ENCODE assay signal across 11 cellular contexts in genomic region chr6:39263299-39264037, GRCh38. TPM values are rescaled to one million over a fixed set of nuclear protein-coding genes. Genes with fewer than 3 reads are reported as not detected.
DNase-seq lines count a peak whose midpoint lies in the region; ATAC-seq and TF ChIP-seq lines count a peak whose summit lies in the region.
"Had no signal": no experiment of that assay in that cellular context is flagged by ENCODE, and none has a peak within 500 bp of the region (broad histone marks: within the 10 kb centered on the region; RNA-seq: fewer than 3 reads in every experiment).

No MANE protein-coding gene starts in this region.

- H3K36me3 Mint-ChIP-seq in activated CD8-positive, alpha-beta T cell treated with anti-CD3 and anti-CD28 coated beads for 36 hours (ENCODE audit: low read depth): no peaks in the 10 kb centered on the region
- no peaks in the 10 kb centered on the region for H3K36me3 Mint-ChIP-seq in activated CD8-positive, alpha-beta T cell treated with anti-CD3 and anti-CD28 coated beads, Interleukin-2, amount 10 ng/mL, durations not matched to agents 7 days and 5 days (ENCODE audit: low read depth)
- H3K36me3 Mint-ChIP-seq in activated naive CD8-positive, alpha-beta T cell treated with anti-CD3 and anti-CD28 coated beads, Interleukin-2, amount 10 ng/mL, durations not matched to agents 7 days and 5 days: no peaks in the 10 kb centered on the region
- no peaks in the 10 kb centered on the region for H3K36me3 Mint-ChIP-seq in CD8-positive, alpha-beta memory T cell

- DNase-seq in activated CD8-positive, alpha-beta T cell treated with anti-CD3 and anti-CD28 coated beads for 36 hours: peak; percentile 56
- no peak for DNase-seq in activated CD8-positive, alpha-beta T cell treated with anti-CD3 and anti-CD28 coated beads, Interleukin-2, amount 10 ng/mL, durations not matched to agents 7 days and 5 days
- peak; percentile 14 to 47 for DNase-seq in NCI-H187 (lab: John Stamatoyannopoulos, UW)
- DNase-seq in activated naive CD8-positive, alpha-beta T cell treated with anti-CD3 and anti-CD28 coated beads, Interleukin-2, amount 10 ng/mL, durations not matched to agents 7 days and 5 days: no peak
- peak; percentile 16 for DNase-seq in prostate gland (ENCODE audit: low spot score)
- DNase-seq in NCI-H146 (lab: John Stamatoyannopoulos, UW): no peak
- DNase-seq in CD8-positive, alpha-beta memory T cell: no peak
- DNase-seq: effector CD4-positive, alpha-beta T cell; retina had no signal

- H3K27me3 ChIP-seq in prostate gland (replicated peaks; ENCODE audit: insufficient read depth): no peaks in the 10 kb centered on the region
- H3K27me3 ChIP-seq in CD8-positive, alpha-beta memory T cell (ENCODE audit: insufficient read depth, low read length, poor library complexity, severe bottlenecking): no peaks in the 10 kb centered on the region

- CTCF ChIA-PET in activated CD8-positive, alpha-beta T cell treated with anti-CD3 and anti-CD28 coated beads for 36 hours (lab: Charles Lee): interaction anchor here (1.1 to 1.6 kb wide), 2 partner anchors 73 to 98 kb away, joined by 3 to 5 read pairs; no protein-coding TSS in a partner anchor
- CTCF ChIA-PET in activated CD8-positive, alpha-beta T cell treated with anti-CD3 and anti-CD28 coated beads, Interleukin-2, amount 10 ng/mL, durations not matched to agents 7 days and 5 days (lab: Charles Lee): interaction anchor here (1.8 to 2.5 kb wide), 2 partner anchors 40 to 46 kb away, joined by 5 to 11 read pairs; no protein-coding TSS in a partner anchor
- CTCF ChIA-PET in CD8-positive, alpha-beta memory T cell (lab: Charles Lee): no interaction called here

- no peak overlapping the region for H3K4me3 Mint-ChIP-seq in activated CD8-positive, alpha-beta T cell treated with anti-CD3 and anti-CD28 coated beads for 36 hours
- no peak overlapping the region for H3K4me3 Mint-ChIP-seq in activated CD8-positive, alpha-beta T cell treated with anti-CD3 and anti-CD28 coated beads, Interleukin-2, amount 10 ng/mL, durations not matched to agents 7 days and 5 days
- no peak overlapping the region for H3K4me3 Mint-ChIP-seq in activated naive CD8-positive, alpha-beta T cell treated with anti-CD3 and anti-CD28 coated beads, Interleukin-2, amount 10 ng/mL, durations not matched to agents 7 days and 5 days
- no peak overlapping the region for H3K4me3 Mint-ChIP-seq in CD8-positive, alpha-beta memory T cell

- H3K4me3 ChIP-seq in prostate gland: no peak overlapping the region
- no peak overlapping the region for H3K4me3 ChIP-seq in CD8-positive, alpha-beta memory T cell (ENCODE audit: low read length)

- H3K27ac ChIP-seq in prostate gland: no peak overlapping the region
- no peak overlapping the region for H3K27ac ChIP-seq in CD8-positive, alpha-beta memory T cell (ENCODE audit: low read depth, low read length)

- peaks cover 14% of the 10 kb centered on the region for H3K4me1 Mint-ChIP-seq in activated CD8-positive, alpha-beta T cell treated with anti-CD3 and anti-CD28 coated beads for 36 hours (ENCODE audit: low read depth)
- no peaks in the 10 kb centered on the region for H3K4me1 Mint-ChIP-seq in activated CD8-positive, alpha-beta T cell treated with anti-CD3 and anti-CD28 coated beads, Interleukin-2, amount 10 ng/mL, durations not matched to agents 7 days and 5 days (ENCODE audit: low read depth)
- peaks cover 7% of the 10 kb centered on the region for H3K4me1 Mint-ChIP-seq in activated naive CD8-positive, alpha-beta T cell treated with anti-CD3 and anti-CD28 coated beads, Interleukin-2, amount 10 ng/mL, durations not matched to agents 7 days and 5 days
- no peaks in the 10 kb centered on the region for H3K4me1 Mint-ChIP-seq in CD8-positive, alpha-beta memory T cell

- intact Hi-C loops in activated CD8-positive, alpha-beta T cell treated with anti-CD3 and anti-CD28 coated beads for 36 hours (cut with micrococcal nuclease): no loop called here
- intact Hi-C loops in prostate gland (cut with DNase I): no loop called here

- peaks cover 12% of the 10 kb centered on the region for H3K27me3 Mint-ChIP-seq in activated CD8-positive, alpha-beta T cell treated with anti-CD3 and anti-CD28 coated beads for 36 hours
- peaks cover 2% of the 10 kb centered on the region for H3K27me3 Mint-ChIP-seq in activated CD8-positive, alpha-beta T cell treated with anti-CD3 and anti-CD28 coated beads, Interleukin-2, amount 10 ng/mL, durations not matched to agents 7 days and 5 days (ENCODE audit: low read depth)
- peaks cover 8% of the 10 kb centered on the region for H3K27me3 Mint-ChIP-seq in activated naive CD8-positive, alpha-beta T cell treated with anti-CD3 and anti-CD28 coated beads, Interleukin-2, amount 10 ng/mL, durations not matched to agents 7 days and 5 days
- peaks cover 8 to 28% of the 10 kb centered on the region in 2 donors for H3K27me3 Mint-ChIP-seq in CD8-positive, alpha-beta memory T cell

- H3K4me1 ChIP-seq in prostate gland (replicated peaks): peaks cover 7% of the 10 kb centered on the region
- no peaks in the 10 kb centered on the region for H3K4me1 ChIP-seq in CD8-positive, alpha-beta memory T cell (ENCODE audit: insufficient read depth, low read length)

- no peak for TF ChIP-seq POLR2A in prostate gland (IDR thresholded peaks at IDR 0.05)

- POLR2A ChIA-PET in activated CD8-positive, alpha-beta T cell treated with anti-CD3 and anti-CD28 coated beads for 36 hours (lab: Charles Lee): interaction anchor here (0.9 kb wide), 1 partner anchor 31 kb away, joined by 6 read pairs; no protein-coding TSS in a partner anchor
- POLR2A ChIA-PET in activated CD8-positive, alpha-beta T cell treated with anti-CD3 and anti-CD28 coated beads, Interleukin-2, amount 10 ng/mL, durations not matched to agents 7 days and 5 days (lab: Charles Lee): no interaction called here
- POLR2A ChIA-PET in activated naive CD8-positive, alpha-beta T cell treated with anti-CD3 and anti-CD28 coated beads, Interleukin-2, amount 10 ng/mL, durations not matched to agents 7 days and 5 days (lab: Charles Lee): no interaction called here
- POLR2A ChIA-PET in CD8-positive, alpha-beta memory T cell (lab: Charles Lee): no interaction called here

- no peaks in the 10 kb centered on the region for H3K36me3 ChIP-seq in prostate gland
- no peaks in the 10 kb centered on the region for H3K36me3 ChIP-seq in CD8-positive, alpha-beta memory T cell (ENCODE audit: insufficient read depth, low read length)

- no peaks in the 10 kb centered on the region for H3K9me3 Mint-ChIP-seq in activated CD8-positive, alpha-beta T cell treated with anti-CD3 and anti-CD28 coated beads for 36 hours
- H3K9me3 Mint-ChIP-seq in activated CD8-positive, alpha-beta T cell treated with anti-CD3 and anti-CD28 coated beads, Interleukin-2, amount 10 ng/mL, durations not matched to agents 7 days and 5 days (ENCODE audit: insufficient read depth): no peaks in the 10 kb centered on the region
- no peaks in the 10 kb centered on the region for H3K9me3 Mint-ChIP-seq in activated naive CD8-positive, alpha-beta T cell treated with anti-CD3 and anti-CD28 coated beads, Interleukin-2, amount 10 ng/mL, durations not matched to agents 7 days and 5 days
- no peaks in the 10 kb centered on the region for H3K9me3 Mint-ChIP-seq in CD8-positive, alpha-beta memory T cell

- H3K9me3 ChIP-seq in prostate gland: no peaks in the 10 kb centered on the region
- no peaks in the 10 kb centered on the region for H3K9me3 ChIP-seq in CD8-positive, alpha-beta memory T cell (ENCODE audit: low read length)

- H3K27ac Mint-ChIP-seq in activated CD8-positive, alpha-beta T cell treated with anti-CD3 and anti-CD28 coated beads for 36 hours: no peak overlapping the region
- H3K27ac Mint-ChIP-seq in activated CD8-positive, alpha-beta T cell treated with anti-CD3 and anti-CD28 coated beads, Interleukin-2, amount 10 ng/mL, durations not matched to agents 7 days and 5 days: no peak overlapping the region
- no peak overlapping the region for H3K27ac Mint-ChIP-seq in activated naive CD8-positive, alpha-beta T cell treated with anti-CD3 and anti-CD28 coated beads, Interleukin-2, amount 10 ng/mL, durations not matched to agents 7 days and 5 days
- H3K27ac Mint-ChIP-seq in CD8-positive, alpha-beta memory T cell: no peak overlapping the region

- peak; percentile 94 for ATAC-seq in activated CD8-positive, alpha-beta T cell treated with anti-CD3 and anti-CD28 coated beads for 36 hours
- no peak for ATAC-seq in activated CD8-positive, alpha-beta T cell treated with anti-CD3 and anti-CD28 coated beads, Interleukin-2, amount 10 ng/mL, durations not matched to agents 7 days and 5 days
- ATAC-seq in activated naive CD8-positive, alpha-beta T cell treated with anti-CD3 and anti-CD28 coated beads, Interleukin-2, amount 10 ng/mL, durations not matched to agents 7 days and 5 days (ENCODE audit: low read depth): peak; percentile 36
- no peak for ATAC-seq in GM18867 (IDR thresholded peaks at IDR 0.05; ENCODE audit: unreplicated experiment)

- no peak for TF ChIP-seq CTCF in activated CD8-positive, alpha-beta T cell treated with anti-CD3 and anti-CD28 coated beads for 36 hours (IDR thresholded peaks at IDR 0.05)
- TF ChIP-seq CTCF in prostate gland (IDR thresholded peaks at IDR 0.05): no peak

- WGBS in prostate gland: 22% methylated on average over 5 of the region's 5 CpGs

RNA-seq across cellular contexts. Expression of gene KCNK5, which starts 34.2 kb away (rescaled TPM):
- total RNA-seq in activated CD8-positive, alpha-beta T cell treated with anti-CD3 and anti-CD28 coated beads for 36 hours: 10 to 100 TPM; 25.0 to 25.9 TPM
- total RNA-seq in activated CD8-positive, alpha-beta T cell treated with anti-CD3 and anti-CD28 coated beads, Interleukin-2, amount 10 ng/mL, durations not matched to agents 7 days and 5 days: 10 to 100 TPM; 12.0 TPM
- total RNA-seq in activated naive CD8-positive, alpha-beta T cell treated with anti-CD3 and anti-CD28 coated beads, Interleukin-2, amount 10 ng/mL, durations not matched to agents 7 days and 5 days: 1 to 10 TPM; 7.8 to 8.5 TPM
- 1 to 10 TPM; 1.8 to 2.7 TPM for total RNA-seq in prostate gland
- total RNA-seq in CD8-positive, alpha-beta memory T cell: 10 to 100 TPM; 27.6 to 28.4 TPM
- polyA plus RNA-seq in CD8-positive, alpha-beta memory T cell: 0.97 TPM
- total RNA-seq: glomerular endothelial cell had no signal

RNA-seq across cellular contexts. Expression of gene KCNK17, which starts 50.8 kb away (rescaled TPM):
- total RNA-seq in activated CD8-positive, alpha-beta T cell treated with anti-CD3 and anti-CD28 coated beads for 36 hours: not detected
- not detected for total RNA-seq in activated CD8-positive, alpha-beta T cell treated with anti-CD3 and anti-CD28 coated beads, Interleukin-2, amount 10 ng/mL, durations not matched to agents 7 days and 5 days
- total RNA-seq in activated naive CD8-positive, alpha-beta T cell treated with anti-CD3 and anti-CD28 coated beads, Interleukin-2, amount 10 ng/mL, durations not matched to agents 7 days and 5 days: not detected
- under 1 TPM; 0.51 to 0.64 TPM for total RNA-seq in prostate gland
- not detected for total RNA-seq in CD8-positive, alpha-beta memory T cell
- not detected for polyA plus RNA-seq in CD8-positive, alpha-beta memory T cell
- total RNA-seq: glomerular endothelial cell had no signal

RNA-seq across cellular contexts. Expression of gene KCNK16, which starts 59.0 kb away (rescaled TPM):
- total RNA-seq in activated CD8-positive, alpha-beta T cell treated with anti-CD3 and anti-CD28 coated beads for 36 hours: not detected
- not detected for total RNA-seq in activated CD8-positive, alpha-beta T cell treated with anti-CD3 and anti-CD28 coated beads, Interleukin-2, amount 10 ng/mL, durations not matched to agents 7 days and 5 days
- not detected for total RNA-seq in activated naive CD8-positive, alpha-beta T cell treated with anti-CD3 and anti-CD28 coated beads, Interleukin-2, amount 10 ng/mL, durations not matched to agents 7 days and 5 days
- not detected for total RNA-seq in prostate gland
- not detected for total RNA-seq in CD8-positive, alpha-beta memory T cell
- not detected for polyA plus RNA-seq in CD8-positive, alpha-beta memory T cell
- total RNA-seq: glomerular endothelial cell had no signal

Comparison
In these comparisons a context has a peak if more than half of its experiments do, and no peak if none do; other contexts are left out.
1. ATAC-seq: peak in activated CD8-positive, alpha-beta T cell treated with anti-CD3 and anti-CD28 coated beads for 36 hours (single experiment) and activated naive CD8-positive, alpha-beta T cell treated with anti-CD3 and anti-CD28 coated beads, Interleukin-2, amount 10 ng/mL, durations not matched to agents 7 days and 5 days (single experiment); none in activated CD8-positive, alpha-beta T cell treated with anti-CD3 and anti-CD28 coated beads, Interleukin-2, amount 10 ng/mL, durations not matched to agents 7 days and 5 days (single experiment) and GM18867 (single experiment).
2. DNase-seq: peak in activated CD8-positive, alpha-beta T cell treated with anti-CD3 and anti-CD28 coated beads for 36 hours (single experiment), NCI-H187 (2 of 2) and prostate gland (single experiment); none in activated CD8-positive, alpha-beta T cell treated with anti-CD3 and anti-CD28 coated beads, Interleukin-2, amount 10 ng/mL, durations not matched to agents 7 days and 5 days (single experiment), activated naive CD8-positive, alpha-beta T cell treated with anti-CD3 and anti-CD28 coated beads, Interleukin-2, amount 10 ng/mL, durations not matched to agents 7 days and 5 days (single experiment), NCI-H146 (single experiment) and CD8-positive, alpha-beta memory T cell (0 of 5).